19 cellular contexts compared by ENCODE assay signal in genomic region chr1:32263744-32264143, GRCh38. TPM values are rescaled to one million over a fixed set of nuclear protein-coding genes. Genes with fewer than 3 reads are reported as not detected.
DNase-seq lines count a peak whose midpoint lies in the region; ATAC-seq and TF ChIP-seq lines count a peak whose summit lies in the region.
"Had no signal": no experiment of that assay in that cellular context is flagged by ENCODE, and none has a peak within 500 bp of the region (broad histone marks: within the 10 kb centered on the region; RNA-seq: fewer than 3 reads in every experiment).

No MANE protein-coding gene starts in this region.

- DNase-seq in CD4-positive, CD25-positive, alpha-beta regulatory T cell = peak in 2 of 3 donors; percentile 56 to 68
- peak in 4 of 34 experiments; percentile 27 to 50 (median 38) for DNase-seq in T-cell
- DNase-seq in foreskin fibroblast = no peak
- DNase-seq in GDM1 (lab: John Stamatoyannopoulos, UW) = no peak
- no peak for DNase-seq in LoVo (ENCODE audit: low spot score)
- no peak for DNase-seq in brain microvascular endothelial cell
- DNase-seq: activated effector memory CD4-positive, alpha-beta T cell treated with anti-CD3 and anti-CD28 coated beads, Interleukin-2, amount 50 U/mL, for 16 hours; cerebellar nuclear complex; head of caudate nucleus; Kasumi-1; NCI-H2081 treated with DMSO at 0.1 percent for 48 hours; retina; SIG-M5; stimulated activated CD4-positive, alpha-beta T cell treated with anti-CD3 and anti-CD28 coated beads, Interleukin-2, amount 100 ng/mL, for 24 hours; WERI-Rb-1 had no signal

- H3K9me3 Mint-ChIP-seq in CD4-positive, CD25-positive, alpha-beta regulatory T cell = peaks cover 0 to 2% (median 0%) of the 10 kb centered on the region in 7 donors
- H3K9me3 Mint-ChIP-seq in T-cell = no peaks in the 10 kb centered on the region

- no peaks in the 10 kb centered on the region for H3K9me3 ChIP-seq in CD4-positive, CD25-positive, alpha-beta regulatory T cell (ENCODE audit: control insufficient read depth in 2 of 2, low read length in 2 of 2)

- CTCF ChIA-PET in T-cell (lab: Charles Lee) = no interaction called here

- TF ChIP-seq CTCF in foreskin fibroblast (IDR thresholded peaks at IDR 0.05; ENCODE audit: low read depth, low read length) = no peak
- no peak for TF ChIP-seq CTCF in brain microvascular endothelial cell (IDR thresholded peaks at IDR 0.05; ENCODE audit: low read depth, low read length, missing control alignments)

- peak overlapping the region; percentile 76 to 83 (median 78) for H3K4me3 Mint-ChIP-seq in CD4-positive, CD25-positive, alpha-beta regulatory T cell
- H3K4me3 Mint-ChIP-seq in T-cell = peak overlapping the region; percentile 49 to 72 (median 68)

- H3K27me3 ChIP-seq in CD4-positive, CD25-positive, alpha-beta regulatory T cell (ENCODE audit: control insufficient read depth, insufficient read depth, low read length) = no peaks in the 10 kb centered on the region
- H3K27me3 ChIP-seq in brain microvascular endothelial cell (replicated peaks) = no peaks in the 10 kb centered on the region

- peak; percentile 83 to 87 for ATAC-seq in CD4-positive, CD25-positive, alpha-beta regulatory T cell (ENCODE audit: low read depth in 2 of 2)
- peak; percentile 46 for ATAC-seq in GM18909 (IDR thresholded peaks at IDR 0.05; ENCODE audit: poor library complexity, unreplicated experiment)
- peak; percentile 64 to 83 (median 68) for ATAC-seq in T-cell (replicated peaks in 1 of 4)
- ATAC-seq in esophagus mucosa = peak; percentile 22

- H3K27ac Mint-ChIP-seq in CD4-positive, CD25-positive, alpha-beta regulatory T cell = peak overlapping the region; percentile 84 to 93 (median 91)
- peak overlapping the region; percentile 87 to 94 for H3K27ac Mint-ChIP-seq in T-cell

- H3K36me3 Mint-ChIP-seq in CD4-positive, CD25-positive, alpha-beta regulatory T cell = peaks cover 19% of the 10 kb centered on the region
- H3K36me3 Mint-ChIP-seq in T-cell = peaks cover 23% of the 10 kb centered on the region

- H3K36me3 ChIP-seq in CD4-positive, CD25-positive, alpha-beta regulatory T cell (ENCODE audit: control insufficient read depth, insufficient read depth, low read length) = peaks cover 22% of the 10 kb centered on the region
- no peaks in the 10 kb centered on the region for H3K36me3 ChIP-seq in brain microvascular endothelial cell (replicated peaks)
- H3K36me3 ChIP-seq: WERI-Rb-1 had no signal

- in situ Hi-C loops in brain microvascular endothelial cell (cut with HindIII; ENCODE audit: low pct_ligation_motif_present, low sequenced_read_pairs) = no loop called here

- peak overlapping the region; percentile 69 for H3K27ac ChIP-seq in CD4-positive, CD25-positive, alpha-beta regulatory T cell (ENCODE audit: insufficient read depth, low read length, poor library complexity, severe bottlenecking)
- no peak overlapping the region for H3K27ac ChIP-seq in brain microvascular endothelial cell
- H3K27ac ChIP-seq: WERI-Rb-1 had no signal

- POLR2A ChIA-PET in T-cell (lab: Charles Lee) = no interaction called here

- H3K4me1 Mint-ChIP-seq in CD4-positive, CD25-positive, alpha-beta regulatory T cell = peaks cover 14 to 72% (median 38%) of the 10 kb centered on the region in 4 donors
- H3K4me1 Mint-ChIP-seq in T-cell = peaks cover 59 to 64% (median 62%) of the 10 kb centered on the region in 3 donors

- peaks cover 84% of the 10 kb centered on the region for H3K4me1 ChIP-seq in CD4-positive, CD25-positive, alpha-beta regulatory T cell (ENCODE audit: control insufficient read depth, insufficient read depth, low read length, poor library complexity, severe bottlenecking)

- peak overlapping the region; percentile 78 for H3K4me3 ChIP-seq in CD4-positive, CD25-positive, alpha-beta regulatory T cell (ENCODE audit: low read depth, low read length)
- H3K4me3 ChIP-seq in foreskin fibroblast (ENCODE audit: low read depth in 1 of 2, low read length in 2 of 2) (no peak overlapping the region), brain microvascular endothelial cell (ENCODE audit: low read depth, low read length) (no peak overlapping the region)

- no peaks in the 10 kb centered on the region for H3K27me3 Mint-ChIP-seq in CD4-positive, CD25-positive, alpha-beta regulatory T cell
- no peaks in the 10 kb centered on the region for H3K27me3 Mint-ChIP-seq in T-cell

RNA-seq across cellular contexts. Expression of gene LCK, which starts 12.7 kb away (rescaled TPM):
- 388 TPM for total RNA-seq in CD4-positive, CD25-positive, alpha-beta regulatory T cell
- polyA plus RNA-seq in CD4-positive, CD25-positive, alpha-beta regulatory T cell = 1,000 to 10,000 TPM in 2 of 4 donors, 100 to 1,000 TPM in 2; 968 to 1,114 (median 1,027) TPM
- 100 to 1,000 TPM; 341 to 489 (median 428) TPM for total RNA-seq in T-cell
- 1.00 TPM for total RNA-seq in esophagus mucosa
- total RNA-seq: G401, myocyte had no signal

RNA-seq across cellular contexts. Expression of gene FAM167B, which starts 16.7 kb away (rescaled TPM):
- 0.44 TPM for total RNA-seq in CD4-positive, CD25-positive, alpha-beta regulatory T cell
- polyA plus RNA-seq in CD4-positive, CD25-positive, alpha-beta regulatory T cell = not detected
- 1 to 10 TPM in 1 of 5 donors, under 1 TPM in 4; 0.65 to 1.0 (median 0.95) TPM for total RNA-seq in T-cell
- total RNA-seq in esophagus mucosa = 1.5 TPM
- total RNA-seq: G401 had no signal

RNA-seq across cellular contexts. Expression of gene HDAC1, which starts 28.1 kb away (rescaled TPM):
- 98.2 TPM for total RNA-seq in CD4-positive, CD25-positive, alpha-beta regulatory T cell
- polyA plus RNA-seq in CD4-positive, CD25-positive, alpha-beta regulatory T cell = 100 to 1,000 TPM; 132 to 150 (median 147) TPM
- total RNA-seq in T-cell (100 to 1,000 TPM; 117 to 153 (median 142) TPM), esophagus mucosa (108 TPM)

RNA-seq across cellular contexts. Expression of gene EIF3I, which starts 41.5 kb away (rescaled TPM):
- 123 TPM for total RNA-seq in CD4-positive, CD25-positive, alpha-beta regulatory T cell
- 100 to 1,000 TPM; 191 to 216 (median 204) TPM for polyA plus RNA-seq in CD4-positive, CD25-positive, alpha-beta regulatory T cell
- 100 to 1,000 TPM in 2 of 5 donors, 10 to 100 TPM in 3; 94.9 to 117 (median 98.4) TPM for total RNA-seq in T-cell
- total RNA-seq in esophagus mucosa = 175 TPM

RNA-seq across cellular contexts. Expression of gene TMEM234, which starts 41.6 kb away (rescaled TPM):
- total RNA-seq in CD4-positive, CD25-positive, alpha-beta regulatory T cell = 14.2 TPM
- 1 to 10 TPM; 4.6 to 6.2 (median 5.5) TPM for polyA plus RNA-seq in CD4-positive, CD25-positive, alpha-beta regulatory T cell
- total RNA-seq in T-cell (10 to 100 TPM; 14.0 to 29.6 (median 26.0) TPM), esophagus mucosa (11.0 TPM)

Comparison
In these comparisons a context has a peak if more than half of its experiments do, and no peak if none do; other contexts are left out.
1. ATAC-seq: peak in every context shown above with its lines; median percentile 85 in CD4-positive, CD25-positive, alpha-beta regulatory T cell; 68 in T-cell; 46 in GM18909; 22 in esophagus mucosa.
2. DNase-seq: peak in CD4-positive, CD25-positive, alpha-beta regulatory T cell (2 of 3); none in foreskin fibroblast (0 of 2), GDM1 (single experiment), LoVo (single experiment) and brain microvascular endothelial cell (single experiment).
3. RNA of gene LCK, which starts 12.7 kb away (total RNA-seq): 341 to 489 TPM in T-cell and 388 TPM in CD4-positive, CD25-positive, alpha-beta regulatory T cell (single experiment); 1.00 TPM in esophagus mucosa (single experiment); every median in the first group is over 100 times any median in the second.